ENCODE assay signal across 18 cellular contexts in the genomic region with DNA sequence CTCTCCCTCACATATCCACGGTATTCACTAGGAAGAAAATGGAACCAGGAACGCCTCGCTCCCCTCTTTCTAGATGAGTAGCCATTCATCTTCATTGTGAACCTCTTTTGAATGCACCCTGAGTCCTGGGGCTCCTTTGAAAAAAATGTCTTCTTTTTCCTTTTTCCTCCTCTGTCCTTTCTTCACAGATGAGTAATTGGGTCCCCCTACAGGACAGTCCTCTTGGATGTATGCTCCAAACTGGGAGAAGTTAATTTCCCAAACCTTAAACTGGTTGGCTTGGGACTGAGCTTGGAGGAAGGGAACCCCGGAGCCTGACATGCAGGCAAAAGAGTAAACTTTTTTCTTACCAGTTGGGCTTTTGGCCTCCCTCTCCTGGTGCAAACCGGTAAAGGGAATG.
DNase-seq lines count a peak whose midpoint lies in the region; TF ChIP-seq lines count a peak whose summit lies in the region.
"Had no signal": no experiment of that assay in that cellular context is flagged by ENCODE, and none has a peak within 500 bp of the region (broad histone marks: within the 10 kb centered on the region; RNA-seq: fewer than 3 reads in every experiment).

No MANE protein-coding gene starts in this region.

- no peaks in the 10 kb centered on the region for H3K27me3 Mint-ChIP-seq in MCF 10A (ENCODE audit: insufficient read depth, unreplicated experiment)
- no peaks in the 10 kb centered on the region for H3K27me3 Mint-ChIP-seq in type B pancreatic cell
- H3K27me3 Mint-ChIP-seq: activated CD4-positive, alpha-beta T cell treated with anti-CD3 and anti-CD28 coated beads for 36 hours had no signal

- H3K4me3 Mint-ChIP-seq in MCF 10A (ENCODE audit: unreplicated experiment) (no peak overlapping the region), type B pancreatic cell (no peak overlapping the region)
- H3K4me3 Mint-ChIP-seq: activated CD4-positive, alpha-beta T cell treated with anti-CD3 and anti-CD28 coated beads for 36 hours had no signal

- 87% methylated on average over 5 of the region's 5 CpGs for WGBS in mammary epithelial cell (ENCODE audit: low coverage, missing lambda C conversion rate)
- WGBS in esophagus squamous epithelium, 2 donors, result 80 to 94% methylated on average over 4 to 5 of the region's 5 CpGs

- H4K20me1 ChIP-seq in mammary epithelial cell (ENCODE audit: insufficient read depth, low read length), result no peaks in the 10 kb centered on the region

- H3K9me3 Mint-ChIP-seq in MCF 10A (ENCODE audit: unreplicated experiment) (no peaks in the 10 kb centered on the region), type B pancreatic cell (peaks cover 7% of the 10 kb centered on the region)

- H3K27ac ChIP-seq in mammary epithelial cell (ENCODE audit: insufficient read depth, low read depth, low read length), result no peak overlapping the region
- no peak overlapping the region for H3K27ac ChIP-seq in esophagus squamous epithelium
- H3K27ac ChIP-seq: A549, coronary artery, gastrocnemius medialis had no signal

- H3K36me3 Mint-ChIP-seq in MCF 10A (ENCODE audit: insufficient read depth, unreplicated experiment), result peaks cover 7% of the 10 kb centered on the region
- H3K36me3 Mint-ChIP-seq in type B pancreatic cell, result peaks cover 16% of the 10 kb centered on the region

- CTCF ChIA-PET in MCF 10A (lab: Yijun Ruan, JAX) (interaction anchor here (0.6 to 3.4 kb wide), 4 partner anchors 71 to 361 kb away, joined by 3 to 18 read pairs (median 3); no protein-coding TSS in a partner anchor), mammary epithelial cell (lab: Charles Lee; ENCODE audit: low non-redundant PET) (interaction anchor here (0.8 kb wide), 1 partner anchor 147 kb away, joined by 5 read pairs; no protein-coding TSS in a partner anchor), GM10248 (lab: Yijun Ruan, JAX) (interaction anchor here (5.0 kb wide), 1 partner anchor 7 kb away, joined by 41 read pairs; no protein-coding TSS in a partner anchor)

- no peak overlapping the region for H2AFZ ChIP-seq in mammary epithelial cell (ENCODE audit: low read depth, low read length)

- H3K36me3 ChIP-seq in mammary epithelial cell (ENCODE audit: insufficient read depth, low read length) (no peaks in the 10 kb centered on the region), esophagus squamous epithelium (peaks cover 0 to 15% (median 0%) of the 10 kb centered on the region in 3 donors)

- H3K4me1 Mint-ChIP-seq in MCF 10A (ENCODE audit: insufficient read depth, unreplicated experiment) (no peaks in the 10 kb centered on the region), type B pancreatic cell (ENCODE audit: unreplicated experiment) (peaks cover 6% of the 10 kb centered on the region)

- POLR2A ChIA-PET in MCF 10A (lab: Yijun Ruan, JAX) (no interaction called here), GM10248 (lab: Yijun Ruan, JAX) (no interaction called here)

- no peaks in the 10 kb centered on the region for H3K79me2 ChIP-seq in mammary epithelial cell (ENCODE audit: insufficient read depth, low read length)

- no peak for TF ChIP-seq CTCF in MCF 10A (IDR thresholded peaks at IDR 0.05; ENCODE audit: unreplicated experiment)
- TF ChIP-seq CTCF in mammary epithelial cell (conservative IDR thresholded peaks at IDR 0.05 in 1 of 2, IDR thresholded peaks at IDR 0.05 in 1 of 2; ENCODE audit: extremely low read depth in 1 of 2, insufficient read depth in 1 of 2, low read depth in 1 of 2, low read length in 2 of 2), result peak in 1 of 2 donors; percentile 4
- peak; percentile 30 for TF ChIP-seq CTCF in fibroblast of pulmonary artery (IDR thresholded peaks at IDR 0.05; ENCODE audit: low read length, missing control alignments)
- TF ChIP-seq CTCF in type B pancreatic cell (conservative IDR thresholded peaks at IDR 0.05), result peak; percentile 31
- TF ChIP-seq CTCF in GM10248 (IDR thresholded peaks at IDR 0.05; ENCODE audit: control extremely low read depth, extremely low read depth, low read depth, missing control alignments), result no peak
- no peak for TF ChIP-seq CTCF in esophagus squamous epithelium (IDR thresholded peaks at IDR 0.05)

- H3K9ac ChIP-seq in mammary epithelial cell (ENCODE audit: insufficient read depth, low read length), result no peak overlapping the region

- dilution Hi-C loops in mammary epithelial cell (cut with HindIII; ENCODE audit: low sequenced_read_pairs), result no loop called here

- peaks cover 6% of the 10 kb centered on the region for H3K4me1 ChIP-seq in mammary epithelial cell (ENCODE audit: insufficient read depth, low read length)
- H3K4me1 ChIP-seq in esophagus squamous epithelium, result no peaks in the 10 kb centered on the region
- H3K4me1 ChIP-seq: A549, gastrocnemius medialis had no signal

- in situ Hi-C loops in mammary epithelial cell (cut with MboI; ENCODE audit: low sequenced_read_pairs in 2 of 2), result loop anchor here in 1 of 2 donors (25.0 kb wide), 1 partner anchor 350 kb away; the partner anchor contains the start of gene NANOGP8
- in situ Hi-C loops in SK-MEL-5 (cut with HindIII; ENCODE audit: low pct_unique_long_range_greater_than_20kb, low sequenced_read_pairs), result no loop called here

- intact Hi-C loops in MCF 10A (cut with micrococcal nuclease), result no loop called here
- intact Hi-C loops in mammary epithelial cell (cut with micrococcal nuclease), result no loop called here
- intact Hi-C loops in esophagus squamous epithelium (cut with DNase I), result no loop called here

- BruUV-seq in MCF 10A (replicated peaks; lab: Mats Ljungman, UMichigan) (no TSS peak), mammary epithelial cell (replicated peaks; lab: Mats Ljungman, UMichigan) (no TSS peak)

- no peaks in the 10 kb centered on the region for H3K9me3 ChIP-seq in mammary epithelial cell (replicated peaks; ENCODE audit: insufficient read depth, low read length)
- no peaks in the 10 kb centered on the region for H3K9me3 ChIP-seq in esophagus squamous epithelium
- H3K9me3 ChIP-seq: A549, gastrocnemius medialis, mucosa of descending colon had no signal

- no peak overlapping the region for H3K27ac Mint-ChIP-seq in MCF 10A (ENCODE audit: low read depth, unreplicated experiment)
- H3K27ac Mint-ChIP-seq in type B pancreatic cell, result no peak overlapping the region
- H3K27ac Mint-ChIP-seq: activated CD4-positive, alpha-beta T cell treated with anti-CD3 and anti-CD28 coated beads for 36 hours had no signal

- no peak overlapping the region for H3K4me2 ChIP-seq in mammary epithelial cell (ENCODE audit: insufficient read depth, low read depth, low read length)
- H3K4me2 ChIP-seq: A549 had no signal

- DNase-seq in MCF 10A (ENCODE audit: unreplicated experiment), result peak; percentile 6
- DNase-seq in mammary epithelial cell, result no peak
- peak; percentile 56 for DNase-seq in SK-MEL-5 (ENCODE audit: low read depth, low spot score)
- peak; percentile 34 for DNase-seq in fibroblast of pulmonary artery (ENCODE audit: low read depth)
- DNase-seq in type B pancreatic cell (ENCODE audit: extremely low spot score, unreplicated experiment), result no peak
- no peak for DNase-seq in GM10248 (ENCODE audit: extremely low spot score)
- DNase-seq in kidney glomerular epithelial cell (lab: John Stamatoyannopoulos, UW), result no peak
- DNase-seq in esophagus squamous epithelium (lab: John Stamatoyannopoulos, UW), result no peak
- DNase-seq: activated CD4-positive, alpha-beta T cell treated with anti-CD3 and anti-CD28 coated beads for 36 hours; activated T-cell treated with anti-CD3 and anti-CD28 coated beads, Interleukin-2, amount 50 U/mL, for 48 hours; gastrocnemius medialis; kidney; mucosa of descending colon; NCI-H146; NCI-H446 treated with DMSO at 0.1 percent for 48 hours; stimulated activated CD4-positive, alpha-beta T cell treated with anti-CD3 and anti-CD28 coated beads, Interleukin-12 subunit alpha, Interleukin-12 subunit beta, amount 100 ng/mL, for 4 hours had no signal

- no peak overlapping the region for H3K4me3 ChIP-seq in mammary epithelial cell (replicated peaks in 1 of 3; ENCODE audit: insufficient read depth in 1 of 3, low read depth in 2 of 3, low read length in 3 of 3)
- H3K4me3 ChIP-seq in fibroblast of pulmonary artery (replicated peaks; ENCODE audit: low read depth, low read length), result no peak overlapping the region
- no peak overlapping the region for H3K4me3 ChIP-seq in esophagus squamous epithelium
- H3K4me3 ChIP-seq: A549, coronary artery, gastrocnemius medialis, mucosa of descending colon had no signal

- H3K27me3 ChIP-seq in mammary epithelial cell (ENCODE audit: insufficient read depth, low read length) (no peaks in the 10 kb centered on the region), esophagus squamous epithelium (no peaks in the 10 kb centered on the region)
- H3K27me3 ChIP-seq: gastrocnemius medialis had no signal

- TF ChIP-seq POLR2A in esophagus squamous epithelium (IDR thresholded peaks at IDR 0.05), result no peak

Comparison
In these comparisons a context has a peak if more than half of its experiments do, and no peak if none do; other contexts are left out.
1. DNase-seq: peak in MCF 10A (single experiment), SK-MEL-5 (single experiment) and fibroblast of pulmonary artery (single experiment); none in mammary epithelial cell (single experiment), type B pancreatic cell (single experiment), GM10248 (single experiment), kidney glomerular epithelial cell (single experiment) and esophagus squamous epithelium (single experiment).
2. CTCF ChIP-seq: peak in fibroblast of pulmonary artery (single experiment) and type B pancreatic cell (single experiment); none in MCF 10A (single experiment), GM10248 (single experiment) and esophagus squamous epithelium (0 of 6).